In genomic region chr1:31579374-31579773, GRCh38 we compare ENCODE assay signal across 13 cellular contexts. TPM values are rescaled to one million over a fixed set of nuclear protein-coding genes. Genes with fewer than 3 reads are reported as not detected.
DNase-seq lines count a peak whose midpoint lies in the region; ATAC-seq, FAIRE-seq and TF ChIP-seq lines count a peak whose summit lies in the region.
"Had no signal": no experiment of that assay in that cellular context is flagged by ENCODE, and none has a peak within 500 bp of the region (broad histone marks: within the 10 kb centered on the region; RNA-seq: fewer than 3 reads in every experiment).

No MANE protein-coding gene starts in this region.

- DNase-seq in Caki2 (ENCODE audit: low read depth) (peak; percentile 61), body of pancreas (no peak), kidney (peak; percentile 85), renal cortical epithelial cell (ENCODE audit: low read depth) (peak; percentile 61), DMS153 treated with DMSO at 0.1 percent for 48 hours (lab: John Stamatoyannopoulos, UW; ENCODE audit: unreplicated experiment) (no peak), AML-193 (lab: John Stamatoyannopoulos, UW) (no peak)
- DNase-seq: activated CD4-positive, alpha-beta T cell treated with anti-CD3 and anti-CD28 coated beads for 4 hours; activated naive CD4-positive, alpha-beta T cell treated with anti-CD3 and anti-CD28 coated beads for 36 hours; C1 segment of cervical spinal cord; pancreas had no signal

- TF ChIP-seq CTCF in body of pancreas (IDR thresholded peaks at IDR 0.05): no peak
- TF ChIP-seq CTCF in kidney (IDR thresholded peaks at IDR 0.05; ENCODE audit: borderline replicate concordance, extremely low read depth, insufficient read depth): no peak

- H3K27ac ChIP-seq in body of pancreas (peak overlapping the region in 3 of 4 donors; percentile 21 to 58 (median 31)), kidney (ENCODE audit: low read depth in 2 of 2, low read length in 2 of 2) (peak overlapping the region; percentile 82 to 92)

- WGBS in body of pancreas, 2 donors: 86 to 96% methylated on average over 4 to 5 of the region's 5 CpGs

- H3K4me3 ChIP-seq in body of pancreas (no peak overlapping the region), kidney (ENCODE audit: low read length in 2 of 2) (peak overlapping the region; percentile 66 to 68)
- H3K4me3 ChIP-seq: pancreas had no signal

- peaks cover 48% of the 10 kb centered on the region for H3K4me1 ChIP-seq in body of pancreas
- H3K4me1 ChIP-seq in kidney (ENCODE audit: control insufficient read depth in 1 of 2, insufficient read depth in 1 of 2, low read depth in 1 of 2, low read length in 2 of 2): peaks cover 56 to 58% of the 10 kb centered on the region in 2 donors

- no peak for ATAC-seq in body of pancreas
- no peak for ATAC-seq in HG02642 (IDR thresholded peaks at IDR 0.05; ENCODE audit: poor library complexity, unreplicated experiment)
- no peak for ATAC-seq in GM19455 (IDR thresholded peaks at IDR 0.05; ENCODE audit: unreplicated experiment)
- ATAC-seq: pancreas had no signal

- peak overlapping the region in 1 of 2 donors; percentile 30 for H3K9ac ChIP-seq in kidney (ENCODE audit: low read length in 2 of 2)

- TF ChIP-seq POLR2A in body of pancreas (IDR thresholded peaks at IDR 0.05): no peak

- no peaks in the 10 kb centered on the region for H3K27me3 ChIP-seq in body of pancreas
- H3K27me3 ChIP-seq: pancreas had no signal

- intact Hi-C loops in body of pancreas (cut with DNase I): no loop called here
- intact Hi-C loops in kidney (cut with DNase I): no loop called here

- FAIRE-seq in kidney (lab: Jason Lieb, UNC): no peak
- FAIRE-seq: pancreas had no signal

- H3K9me3 ChIP-seq in body of pancreas (no peaks in the 10 kb centered on the region), kidney (ENCODE audit: control insufficient read depth in 1 of 2, low read length in 2 of 2) (no peaks in the 10 kb centered on the region)
- H3K9me3 ChIP-seq: pancreas had no signal

- H3K36me3 ChIP-seq in body of pancreas (replicated peaks in 1 of 2; ENCODE audit: insufficient read depth in 1 of 2, low read depth in 2 of 2) (no peaks in the 10 kb centered on the region), kidney (ENCODE audit: control insufficient read depth in 1 of 2, insufficient read depth in 2 of 2, low read length in 2 of 2) (peaks cover 4 to 12% of the 10 kb centered on the region in 2 donors)
- H3K36me3 ChIP-seq: pancreas had no signal

- in situ Hi-C loops in Caki2 (cut with HindIII; ENCODE audit: low pct_unique_long_range_greater_than_20kb, low sequenced_read_pairs): no loop called here

RNA-seq across cellular contexts. Expression of gene TINAGL1, which starts 3.1 kb away (rescaled TPM):
- 706 and 710 TPM in 2 replicates for total RNA-seq in Caki2 (2014; rRNA removed; shearing (Covaris generic); ENCODE audit: low replicate concordance)
- total RNA-seq in body of pancreas (100 to 1,000 TPM in 1 of 2 donors, 10 to 100 TPM in 1; 47.2 to 148 TPM), kidney (246 TPM), renal cortical epithelial cell (168 and 349 TPM in 2 replicates)
- 171 TPM for polyA plus RNA-seq in kidney (ENCODE audit: insufficient read depth, low read depth, low replicate concordance)
- total RNA-seq: activated naive CD4-positive, alpha-beta T cell treated with anti-CD3 and anti-CD28 coated beads for 36 hours had no signal

RNA-seq across cellular contexts. Expression of gene HCRTR1, which starts 38.1 kb away (rescaled TPM):
- not detected in 2 replicates for total RNA-seq in Caki2 (2014; rRNA removed; shearing (Covaris generic); ENCODE audit: low replicate concordance)
- total RNA-seq in body of pancreas: not detected
- total RNA-seq in kidney: 0.35 TPM
- not detected for polyA plus RNA-seq in kidney (ENCODE audit: insufficient read depth, low read depth, low replicate concordance)
- not detected in 2 replicates for total RNA-seq in renal cortical epithelial cell
- total RNA-seq: activated naive CD4-positive, alpha-beta T cell treated with anti-CD3 and anti-CD28 coated beads for 36 hours; H7 had no signal

Comparison
In these comparisons a context has a peak if more than half of its experiments do, and no peak if none do; other contexts are left out.
1. DNase-seq: peak in Caki2 (single experiment), kidney (single experiment) and renal cortical epithelial cell (single experiment); none in body of pancreas (0 of 4), DMS153 treated with DMSO at 0.1 percent for 48 hours (single experiment) and AML-193 (0 of 2).
2. H3K4me3 ChIP-seq: peak in kidney (2 of 2); none in body of pancreas (0 of 2).